ENCODE assay signal across 18 cellular contexts in the genomic region with DNA sequence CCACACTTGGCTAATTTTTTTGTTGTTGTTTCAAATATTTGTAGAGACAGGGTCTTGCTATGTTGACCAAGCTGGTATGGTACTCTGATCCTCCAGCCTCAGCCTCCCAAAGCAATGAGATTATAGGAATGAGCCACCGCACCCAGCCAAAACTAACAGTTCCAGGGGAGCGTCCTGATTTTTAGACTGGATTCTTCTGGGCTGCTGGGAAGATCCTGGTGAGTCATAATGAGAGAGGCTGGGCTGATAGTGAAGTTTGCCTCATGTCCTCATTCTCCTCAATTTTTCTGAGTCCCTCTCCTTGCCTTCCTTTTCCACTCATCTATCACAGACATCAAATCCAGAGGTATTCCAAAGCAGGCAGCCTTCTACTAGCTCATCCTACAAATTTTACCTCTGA.
A peak's percentile ranks its signal among the peaks of the same experiment; 100 is the strongest.
DNase-seq lines count a peak whose midpoint lies in the region; ATAC-seq, FAIRE-seq and TF ChIP-seq lines count a peak whose summit lies in the region.
"Had no signal": no experiment of that assay in that cellular context is flagged by ENCODE, and none has a peak within 500 bp of the region (broad histone marks: within the 10 kb centered on the region; RNA-seq: fewer than 3 reads in every experiment).

No MANE protein-coding gene starts in this region.

- POLR2A ChIA-PET in A673 (lab: Charles Lee; ENCODE audit: low non-redundant PET) = no interaction called here
- POLR2A ChIA-PET in HEK293T (lab: Yijun Ruan, JAX) = no interaction called here

- no peak for TF ChIP-seq CTCF in A673 (conservative IDR thresholded peaks at IDR 0.05; ENCODE audit: low read depth, low read length)
- no peak for TF ChIP-seq CTCF in brain microvascular endothelial cell (IDR thresholded peaks at IDR 0.05; ENCODE audit: low read depth, low read length, missing control alignments)
- no peak for TF ChIP-seq CTCF in foreskin fibroblast (IDR thresholded peaks at IDR 0.05; ENCODE audit: low read depth, low read length)
- no peak for TF ChIP-seq CTCF in D721Med (IDR thresholded peaks at IDR 0.05; ENCODE audit: insufficient read depth, missing control alignments)

- BruUV-seq in A673 (replicated peaks; lab: Mats Ljungman, UMichigan) = no TSS peak

- H3K27ac ChIP-seq in A673 (ENCODE audit: low read depth, low read length, poor library complexity, severe bottlenecking) (peak overlapping the region; percentile 57), brain microvascular endothelial cell (no peak overlapping the region)
- H3K27ac ChIP-seq: upper lobe of left lung had no signal

- intact Hi-C loops in A673 (cut with micrococcal nuclease; ENCODE audit: unreplicated experiment) = loop anchor here (5.0 to 10.0 kb wide), 2 partner anchors 79 to 987 kb away; a partner anchor contains a TSS

- H3K4me3 ChIP-seq in A673 (ENCODE audit: low read depth, low read length, poor library complexity, severe bottlenecking) = no peak overlapping the region
- H3K4me3 ChIP-seq in brain microvascular endothelial cell (ENCODE audit: low read depth, low read length) = no peak overlapping the region
- H3K4me3 ChIP-seq in foreskin fibroblast (ENCODE audit: low read depth in 1 of 2, low read length in 2 of 2) = no peak overlapping the region
- H3K4me3 ChIP-seq: GM12878, upper lobe of left lung had no signal

- no peak for ATAC-seq in stimulated activated naive CD8-positive, alpha-beta T cell treated with anti-CD3 and anti-CD28 coated beads, Interleukin-15, Interleukin-2, amounts not matched to agents 100 U/mL and 50 U/mL, for 24 hours
- ATAC-seq in HG02588 (IDR thresholded peaks at IDR 0.05; ENCODE audit: unreplicated experiment) = no peak
- ATAC-seq: GM12878; stimulated activated effector memory CD8-positive, alpha-beta T cell treated with anti-CD3 and anti-CD28 coated beads, Interleukin-12 subunit alpha, Interleukin-12 subunit beta, amount 100 ng/mL, for 72 hours had no signal

- in situ Hi-C loops in brain microvascular endothelial cell (cut with HindIII; ENCODE audit: low pct_ligation_motif_present, low sequenced_read_pairs) = no loop called here

- peaks cover 32% of the 10 kb centered on the region for H3K4me1 ChIP-seq in A673 (ENCODE audit: insufficient read depth, low read length, poor library complexity, severe bottlenecking)
- H3K4me1 ChIP-seq: upper lobe of left lung had no signal

- DNase-seq in A673 (ENCODE audit: low spot score) = peak; percentile 24
- peak; percentile 52 for DNase-seq in LHCN-M2 (ENCODE audit: low read depth)
- DNase-seq in brain microvascular endothelial cell = peak; percentile 47
- peak; percentile 43 to 77 for DNase-seq in foreskin fibroblast
- DNase-seq in D721Med (ENCODE audit: insufficient read length, low spot score) = no peak
- no peak for DNase-seq in stimulated activated naive CD8-positive, alpha-beta T cell treated with anti-CD3 and anti-CD28 coated beads, Interleukin-15, Interleukin-2, amounts not matched to agents 100 U/mL and 50 U/mL, for 24 hours
- no peak for DNase-seq in HEK293T (ENCODE audit: extremely low spot score)
- DNase-seq: CD8-positive, alpha-beta memory T cell; effector CD8-positive, alpha-beta T cell; mesendoderm; NCI-H2107; NCI-H526 treated with DMSO at 0.1 percent for 48 hours; nephron progenitor cell; upper lobe of left lung had no signal

- no peaks in the 10 kb centered on the region for H3K9me3 ChIP-seq in A673 (ENCODE audit: low read depth, low read length, poor library complexity, severe bottlenecking)
- H3K9me3 ChIP-seq: upper lobe of left lung had no signal

- H3K36me3 ChIP-seq in A673 (ENCODE audit: insufficient read depth, low read length, poor library complexity, severe bottlenecking) (no peaks in the 10 kb centered on the region), brain microvascular endothelial cell (replicated peaks) (no peaks in the 10 kb centered on the region)
- H3K36me3 ChIP-seq: upper lobe of left lung had no signal

- CTCF ChIA-PET in A673 (lab: Charles Lee) = no interaction called here
- CTCF ChIA-PET in HEK293T (lab: Yijun Ruan, JAX) = no interaction called here

- no peaks in the 10 kb centered on the region for H3K27me3 ChIP-seq in A673 (replicated peaks; ENCODE audit: insufficient read depth, low read depth, low read length, poor library complexity)
- no peaks in the 10 kb centered on the region for H3K27me3 ChIP-seq in brain microvascular endothelial cell (replicated peaks)
- H3K27me3 ChIP-seq: upper lobe of left lung had no signal

- FAIRE-seq in D721Med (lab: Jason Lieb, UNC) = no peak
- FAIRE-seq: GM12878, TTC549 had no signal

TF ChIP-seq in HEK293T, 16 proteins besides CTCF, POLR2A, EP300 and RAD21:
- TF ChIP-seq CTBP1 (IDR thresholded peaks at IDR 0.05; ENCODE audit: borderline replicate concordance) (no peak), L3MBTL2 (conservative IDR thresholded peaks at IDR 0.05) (no peak), SP1 (IDR thresholded peaks at IDR 0.05) (no peak), FOXK2 (IDR thresholded peaks at IDR 0.05) (no peak), BHLHE40 (IDR thresholded peaks at IDR 0.05; ENCODE audit: borderline replicate concordance) (no peak), HDGF (IDR thresholded peaks at IDR 0.05; ENCODE audit: borderline replicate concordance) (no peak), ELF4 (IDR thresholded peaks at IDR 0.05) (no peak), SUZ12 (IDR thresholded peaks at IDR 0.05) (no peak), ARNT (IDR thresholded peaks at IDR 0.05) (no peak)
- TF ChIP-seq, protein P1, sequence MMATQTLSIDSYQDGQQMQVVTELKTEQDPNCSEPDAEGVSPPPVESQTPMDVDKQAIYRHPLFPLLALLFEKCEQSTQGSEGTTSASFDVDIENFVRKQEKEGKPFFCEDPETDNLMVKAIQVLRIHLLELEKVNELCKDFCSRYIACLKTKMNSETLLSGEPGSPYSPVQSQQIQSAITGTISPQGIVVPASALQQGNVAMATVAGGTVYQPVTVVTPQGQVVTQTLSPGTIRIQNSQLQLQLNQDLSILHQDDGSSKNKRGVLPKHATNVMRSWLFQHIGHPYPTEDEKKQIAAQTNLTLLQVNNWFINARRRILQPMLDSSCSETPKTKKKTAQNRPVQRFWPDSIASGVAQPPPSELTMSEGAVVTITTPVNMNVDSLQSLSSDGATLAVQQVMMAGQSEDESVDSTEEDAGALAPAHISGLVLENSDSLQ (IDR thresholded peaks at IDR 0.05) = no peak

Comparison
In these comparisons a context has a peak if more than half of its experiments do, and no peak if none do; other contexts are left out.
1. DNase-seq: peak in A673 (single experiment), LHCN-M2 (single experiment), brain microvascular endothelial cell (single experiment) and foreskin fibroblast (2 of 2); none in D721Med (single experiment), stimulated activated naive CD8-positive, alpha-beta T cell treated with anti-CD3 and anti-CD28 coated beads, Interleukin-15, Interleukin-2, amounts not matched to agents 100 U/mL and 50 U/mL, for 24 hours (single experiment) and HEK293T (single experiment).